In genomic region chr14:55062517-55063351, GRCh38 we compare ENCODE assay signal across 13 cellular contexts. TPM values are rescaled to one million over a fixed set of nuclear protein-coding genes. Genes with fewer than 3 reads are reported as not detected.
DNase-seq lines count a peak whose midpoint lies in the region; ATAC-seq, FAIRE-seq and TF ChIP-seq lines count a peak whose summit lies in the region.
"Had no signal": no experiment of that assay in that cellular context is flagged by ENCODE, and none has a peak within 500 bp of the region (broad histone marks: within the 10 kb centered on the region; RNA-seq: fewer than 3 reads in every experiment).

No MANE protein-coding gene starts in this region.

- peaks cover 7% of the 10 kb centered on the region for H3K4me1 Mint-ChIP-seq in MCF 10A (ENCODE audit: insufficient read depth, unreplicated experiment)
- no peaks in the 10 kb centered on the region for H3K4me1 Mint-ChIP-seq in glutamatergic neuron (ENCODE audit: low read depth, unreplicated experiment)

- H3K9ac ChIP-seq in mammary epithelial cell (ENCODE audit: insufficient read depth, low read length) (no peak overlapping the region), HepG2 (ENCODE audit: insufficient read depth, low read depth, low read length) (no peak overlapping the region)
- H3K9ac ChIP-seq: GM23248 had no signal

- intact Hi-C loops in MCF 10A (cut with micrococcal nuclease), result no loop called here
- intact Hi-C loops in mammary epithelial cell (cut with micrococcal nuclease), result no loop called here
- intact Hi-C loops in HepG2 (cut with micrococcal nuclease; ENCODE audit: unreplicated experiment), result no loop called here
- intact Hi-C loops in aorta (cut with DNase I), result no loop called here

- H2AFZ ChIP-seq in mammary epithelial cell (ENCODE audit: low read depth, low read length) (no peak overlapping the region), HepG2 (ENCODE audit: low read length) (no peak overlapping the region)
- H2AFZ ChIP-seq: GM23248 had no signal

- H3K36me3 Mint-ChIP-seq in MCF 10A (ENCODE audit: insufficient read depth, unreplicated experiment) (peaks cover 92% of the 10 kb centered on the region), glutamatergic neuron (ENCODE audit: unreplicated experiment) (no peaks in the 10 kb centered on the region)

- H3K9me3 Mint-ChIP-seq in MCF 10A (ENCODE audit: unreplicated experiment) (no peaks in the 10 kb centered on the region), glutamatergic neuron (ENCODE audit: unreplicated experiment) (no peaks in the 10 kb centered on the region)

- TF ChIP-seq CTCF in MCF 10A (IDR thresholded peaks at IDR 0.05; ENCODE audit: unreplicated experiment) (no peak), mammary epithelial cell (conservative IDR thresholded peaks at IDR 0.05 in 1 of 2, IDR thresholded peaks at IDR 0.05 in 1 of 2; ENCODE audit: extremely low read depth in 1 of 2, insufficient read depth in 1 of 2, low read depth in 1 of 2, low read length in 2 of 2) (no peak), astrocyte of the cerebellum (IDR thresholded peaks at IDR 0.05; ENCODE audit: low read depth, low read length, missing control alignments) (no peak), HepG2 (CRISPR knock-in tag; IDR thresholded peaks at IDR 0.05) (no peak), glutamatergic neuron (IDR thresholded peaks at IDR 0.05; ENCODE audit: partially characterized antibody, unreplicated experiment) (no peak)

- CTCF ChIA-PET in MCF 10A (lab: Yijun Ruan, JAX), result interaction anchor here (1.2 kb wide), 1 partner anchor 12 kb away, joined by 4 read pairs; the partner anchor contains the start of gene MAPK1IP1L
- CTCF ChIA-PET in mammary epithelial cell (lab: Charles Lee; ENCODE audit: low non-redundant PET), result no interaction called here
- CTCF ChIA-PET in HepG2 (lab: Yijun Ruan, JAX; ENCODE audit: low intra/inter-chr PET ratio, low total read pairs), result no interaction called here

- BruUV-seq in MCF 10A (replicated peaks; lab: Mats Ljungman, UMichigan) (no TSS peak), mammary epithelial cell (replicated peaks; lab: Mats Ljungman, UMichigan) (no TSS peak), HepG2 (replicated peaks; lab: Mats Ljungman, UMichigan) (no TSS peak)

- in situ Hi-C loops in mammary epithelial cell (cut with MboI; ENCODE audit: low sequenced_read_pairs in 2 of 2) (no loop called here), astrocyte of the cerebellum (cut with HindIII; ENCODE audit: low sequenced_read_pairs) (no loop called here), HepG2 (cut with HindIII; ENCODE audit: extremely low pct_ligation_motif_present, low pct_unique_long_range_greater_than_20kb) (no loop called here)

- H3K4me3 Mint-ChIP-seq in MCF 10A (ENCODE audit: unreplicated experiment) (no peak overlapping the region), glutamatergic neuron (ENCODE audit: unreplicated experiment) (no peak overlapping the region)

- H3K27ac Mint-ChIP-seq in MCF 10A (ENCODE audit: low read depth, unreplicated experiment) (peak overlapping the region; percentile 46), glutamatergic neuron (ENCODE audit: unreplicated experiment) (no peak overlapping the region)

- TF ChIP-seq RAD21 in HepG2 (CRISPR knock-in tag; IDR thresholded peaks at IDR 0.05), result no peak

- H3K4me1 ChIP-seq in mammary epithelial cell (ENCODE audit: insufficient read depth, low read length) (no peaks in the 10 kb centered on the region), HepG2 (ENCODE audit: insufficient read depth, low read length) (peaks cover 20% of the 10 kb centered on the region), aorta (ENCODE audit: control insufficient read depth in 1 of 2, insufficient read depth in 2 of 2, low read length in 2 of 2) (peaks cover 0 to 3% of the 10 kb centered on the region in 2 donors)

- H3K27me3 Mint-ChIP-seq in MCF 10A (ENCODE audit: insufficient read depth, unreplicated experiment), result no peaks in the 10 kb centered on the region
- H3K27me3 Mint-ChIP-seq in glutamatergic neuron (ENCODE audit: unreplicated experiment), result no peaks in the 10 kb centered on the region

- POLR2A ChIA-PET in MCF 10A (lab: Yijun Ruan, JAX), result interaction anchor here (1.3 to 6.0 kb wide), 7 partner anchors 9 to 36 kb away, joined by 3 to 69 read pairs (median 7); partner anchors contain the start of genes MAPK1IP1L, SOCS4 and WDHD1
- POLR2A ChIA-PET in HepG2 (lab: Yijun Ruan, JAX), result no interaction called here

- H3K36me3 ChIP-seq in mammary epithelial cell (ENCODE audit: insufficient read depth, low read length), result peaks cover 44% of the 10 kb centered on the region
- peaks cover 10 to 39% of the 10 kb centered on the region in 2 experiments for H3K36me3 ChIP-seq in HepG2 (replicated peaks in 1 of 2; ENCODE audit: control insufficient read depth in 1 of 2, insufficient read depth in 2 of 2, low read length in 2 of 2)
- no peaks in the 10 kb centered on the region for H3K36me3 ChIP-seq in aorta (ENCODE audit: control insufficient read depth in 1 of 2, insufficient read depth in 2 of 2, low read length in 1 of 2)

- no peak for TF ChIP-seq EP300 in HepG2 (IDR thresholded peaks at IDR 0.05; ENCODE audit: low read depth in 2 of 2, low read length in 2 of 2)
- TF ChIP-seq EP300 in HepG2 (CRISPR knock-in tag; IDR thresholded peaks at IDR 0.05; ENCODE audit: borderline replicate concordance), result no peak

- dilution Hi-C loops in mammary epithelial cell (cut with HindIII; ENCODE audit: low sequenced_read_pairs), result no loop called here

- ATAC-seq in HepG2 (no peak; the same call in 2 of the 3 replicates), aorta (ENCODE audit: low FRiP score) (peak; percentile 62), GM19397 (IDR thresholded peaks at IDR 0.05; ENCODE audit: unreplicated experiment) (no peak)
- ATAC-seq: left colon had no signal

- H3K9me3 ChIP-seq in mammary epithelial cell (replicated peaks; ENCODE audit: insufficient read depth, low read length) (no peaks in the 10 kb centered on the region), HepG2 (ENCODE audit: low read length) (no peaks in the 10 kb centered on the region), aorta (ENCODE audit: control insufficient read depth, low read length) (no peaks in the 10 kb centered on the region)

- H3K79me2 ChIP-seq in mammary epithelial cell (ENCODE audit: insufficient read depth, low read length) (peaks cover 68% of the 10 kb centered on the region), HepG2 (ENCODE audit: insufficient read depth, low read length) (peaks cover 43% of the 10 kb centered on the region)

- H4K20me1 ChIP-seq in mammary epithelial cell (ENCODE audit: insufficient read depth, low read length) (no peaks in the 10 kb centered on the region), HepG2 (ENCODE audit: insufficient read depth, low read length) (0 out of 2 replicates have a peak, but pooled peaks cover 5% of the 10 kb centered on the region)

- no peak overlapping the region for H3K4me2 ChIP-seq in mammary epithelial cell (ENCODE audit: insufficient read depth, low read depth, low read length)
- H3K4me2 ChIP-seq in HepG2 (ENCODE audit: low read depth, low read length), result no peak overlapping the region

- DNase-seq in MCF 10A (ENCODE audit: unreplicated experiment) (peak; percentile 54), mammary epithelial cell (no peak), astrocyte of the cerebellum (ENCODE audit: low read depth) (peak; percentile 41), HepG2 (ENCODE audit: low spot score) (no peak), aorta (no peak), glutamatergic neuron (no peak)
- no peak for DNase-seq in stimulated activated CD4-positive, alpha-beta T cell treated with anti-CD3 and anti-CD28 coated beads, Interleukin-1b, Interleukin-23, amount 100 ng/mL, for 48 hours
- DNase-seq: dermis blood vessel endothelial cell, GM23248, left colon, NCI-H69 had no signal

- H3K27ac ChIP-seq in mammary epithelial cell (ENCODE audit: insufficient read depth, low read depth, low read length) (no peak overlapping the region), HepG2 (ENCODE audit: extremely low read length, insufficient read depth, low read length) (no peak overlapping the region), aorta (ENCODE audit: low read depth in 1 of 2, low read length in 2 of 2) (peak overlapping the region in 1 of 2 donors; percentile 9)
- H3K27ac ChIP-seq: GM23248 had no signal

- H3K27me3 ChIP-seq in mammary epithelial cell (ENCODE audit: insufficient read depth, low read length) (no peaks in the 10 kb centered on the region), HepG2 (ENCODE audit: control insufficient read depth in 1 of 2, insufficient read depth in 2 of 2, low read length in 2 of 2) (no peaks in the 10 kb centered on the region), aorta (ENCODE audit: control insufficient read depth in 1 of 2, insufficient read depth in 2 of 2, low read length in 1 of 2) (no peaks in the 10 kb centered on the region)

- H3K4me3 ChIP-seq in mammary epithelial cell (replicated peaks in 1 of 3; ENCODE audit: insufficient read depth in 1 of 3, low read depth in 2 of 3, low read length in 3 of 3), result no peak overlapping the region
- H3K4me3 ChIP-seq in astrocyte of the cerebellum (ENCODE audit: low read depth, low read length), result no peak overlapping the region
- H3K4me3 ChIP-seq in HepG2 (replicated peaks in 1 of 3; ENCODE audit: insufficient read depth in 1 of 3, low read depth in 2 of 3, low read length in 3 of 3), result no peak overlapping the region
- no peak overlapping the region for H3K4me3 ChIP-seq in aorta (ENCODE audit: low read length in 2 of 2)
- H3K4me3 ChIP-seq: GM23248 had no signal

- TF ChIP-seq POLR2A in HepG2 (IDR thresholded peaks at IDR 0.05; ENCODE audit: insufficient read depth in 1 of 2, low read depth in 2 of 2, low read length in 2 of 2), result no peak

- WGBS in mammary epithelial cell (ENCODE audit: low coverage, missing lambda C conversion rate), result 79% methylated on average over 8 of the region's 11 CpGs
- WGBS in HepG2 (ENCODE audit: low lambda C conversion rate), result 97% methylated on average over 11 of the region's 11 CpGs
- 49 to 50% methylated on average over 11 of the region's 11 CpGs for WGBS in aorta, 2 donors

- no peak for FAIRE-seq in HepG2 (lab: Jason Lieb, UNC)
- FAIRE-seq: TTC549 had no signal

RNA-seq across cellular contexts. Expression of gene MAPK1IP1L, which starts 11.3 kb away (rescaled TPM):
- total RNA-seq in MCF 10A (2022) (118 and 123 TPM in 2 replicates), mammary epithelial cell (100 to 1,000 TPM in 1 of 2 donors, 10 to 100 TPM in 1; 48.2 to 108 TPM), HepG2 (2016; rRNA removed; fragmentation: Illumina TruSeq; extraction: Trizol) (27.8 and 34.7 TPM in 2 replicates), aorta (100 to 1,000 TPM in 1 of 2 donors, 10 to 100 TPM in 1; 83.5 to 101 TPM), glutamatergic neuron (ENCODE audit: unreplicated experiment) (97.9 TPM)
- polyA plus RNA-seq in mammary epithelial cell (134 TPM), HepG2 (2011; rRNA removed) (68.4 and 75.0 TPM in 2 replicates), aorta (10 to 100 TPM; 28.2 to 41.9 TPM)
- 100 TPM for polyA minus RNA-seq in mammary epithelial cell
- total RNA-seq in HepG2 (2016; cell fraction: cytosol; rRNA removed; fragmentation: Illumina TruSeq; extraction: Trizol; ENCODE audit: low read depth), result 2.8 and 4.2 TPM in 2 replicates
- total RNA-seq in HepG2 (2016; cell fraction: insoluble cytoplasmic fraction; rRNA removed; fragmentation: Illumina TruSeq; extraction: Trizol), result 29.3 and 32.0 TPM in 2 replicates
- total RNA-seq in HepG2 (2016; cell fraction: membrane; rRNA removed; fragmentation: Illumina TruSeq; extraction: Trizol), result 12.6 and 12.7 TPM in 2 replicates
- total RNA-seq in HepG2 (2016; cell fraction: nucleus; rRNA removed; fragmentation: Illumina TruSeq; extraction: Trizol), result 17.7 and 20.5 TPM in 2 replicates
- polyA plus RNA-seq in HepG2 (2011; cell fraction: cytosol; rRNA removed), result 61.6 and 93.2 TPM in 2 replicates
- polyA plus RNA-seq in HepG2 (2011; cell fraction: nucleus; rRNA removed), result 45.3 and 52.4 TPM in 2 replicates
- 33.3 and 36.8 TPM in 2 replicates for polyA plus RNA-seq in HepG2 (2012)
- polyA plus RNA-seq in HepG2 (2016; cell fraction: cytosol; fragmentation: Illumina TruSeq; extraction: Trizol; ENCODE audit: low read depth), result 5.4 and 5.8 TPM in 2 replicates
- 79.6 and 99.5 TPM in 2 replicates for polyA plus RNA-seq in HepG2 (2016; cell fraction: insoluble cytoplasmic fraction; fragmentation: Illumina TruSeq; extraction: Trizol; ENCODE audit: low read depth)
- polyA plus RNA-seq in HepG2 (2016; cell fraction: membrane; fragmentation: Illumina TruSeq; extraction: Trizol; ENCODE audit: low read depth), result 15.8 and 16.6 TPM in 2 replicates
- polyA plus RNA-seq in HepG2 (2016; cell fraction: nucleus; fragmentation: Illumina TruSeq; extraction: Trizol; ENCODE audit: insufficient read depth, low read depth), result 51.2 and 62.0 TPM in 2 replicates
- 301 and 575 TPM in 2 replicates for polyA minus RNA-seq in HepG2 (2011; rRNA and poly(A)+ RNA removed; ENCODE audit: low replicate concordance)
- 97.3 and 111 TPM in 2 replicates for polyA minus RNA-seq in HepG2 (2011; cell fraction: cytosol; rRNA and poly(A)+ RNA removed)
- 22.1 and 23.1 TPM in 2 replicates for polyA minus RNA-seq in HepG2 (2011; cell fraction: nucleus; rRNA and poly(A)+ RNA removed)

RNA-seq across cellular contexts. Expression of gene SOCS4, which starts 35.7 kb away (rescaled TPM):
- total RNA-seq in MCF 10A (2022), result 24.6 and 29.6 TPM in 2 replicates
- 10 to 100 TPM; 25.2 to 35.4 TPM for total RNA-seq in mammary epithelial cell
- polyA plus RNA-seq in mammary epithelial cell, result 9.5 TPM
- 20.7 TPM for polyA minus RNA-seq in mammary epithelial cell
- total RNA-seq in HepG2 (2016; rRNA removed; fragmentation: Illumina TruSeq; extraction: Trizol), result 10.0 and 17.3 TPM in 2 replicates
- total RNA-seq in HepG2 (2016; cell fraction: cytosol; rRNA removed; fragmentation: Illumina TruSeq; extraction: Trizol; ENCODE audit: low read depth), result 1.1 and 1.6 TPM in 2 replicates
- 12.1 and 17.5 TPM in 2 replicates for total RNA-seq in HepG2 (2016; cell fraction: insoluble cytoplasmic fraction; rRNA removed; fragmentation: Illumina TruSeq; extraction: Trizol)
- 7.9 and 8.1 TPM in 2 replicates for total RNA-seq in HepG2 (2016; cell fraction: membrane; rRNA removed; fragmentation: Illumina TruSeq; extraction: Trizol)
- total RNA-seq in HepG2 (2016; cell fraction: nucleus; rRNA removed; fragmentation: Illumina TruSeq; extraction: Trizol), result 13.5 and 16.2 TPM in 2 replicates
- 3.7 and 4.0 TPM in 2 replicates for polyA plus RNA-seq in HepG2 (2011; rRNA removed)
- polyA plus RNA-seq in HepG2 (2011; cell fraction: cytosol; rRNA removed), result 1.3 and 2.2 TPM in 2 replicates
- polyA plus RNA-seq in HepG2 (2011; cell fraction: nucleus; rRNA removed), result 2.2 and 4.2 TPM in 2 replicates
- 3.5 and 6.4 TPM in 2 replicates for polyA plus RNA-seq in HepG2 (2012)
- 1.8 and 2.8 TPM in 2 replicates for polyA plus RNA-seq in HepG2 (2016; cell fraction: cytosol; fragmentation: Illumina TruSeq; extraction: Trizol; ENCODE audit: low read depth)
- 9.9 and 10.3 TPM in 2 replicates for polyA plus RNA-seq in HepG2 (2016; cell fraction: insoluble cytoplasmic fraction; fragmentation: Illumina TruSeq; extraction: Trizol; ENCODE audit: low read depth)
- polyA plus RNA-seq in HepG2 (2016; cell fraction: membrane; fragmentation: Illumina TruSeq; extraction: Trizol; ENCODE audit: low read depth), result 2.9 and 3.5 TPM in 2 replicates
- polyA plus RNA-seq in HepG2 (2016; cell fraction: nucleus; fragmentation: Illumina TruSeq; extraction: Trizol; ENCODE audit: insufficient read depth, low read depth), result 14.7 and 21.8 TPM in 2 replicates
- polyA minus RNA-seq in HepG2 (2011; rRNA and poly(A)+ RNA removed; ENCODE audit: low replicate concordance), result 6.5 and 10.7 TPM in 2 replicates
- polyA minus RNA-seq in HepG2 (2011; cell fraction: cytosol; rRNA and poly(A)+ RNA removed), result 2.8 and 6.1 TPM in 2 replicates
- 8.1 and 9.3 TPM in 2 replicates for polyA minus RNA-seq in HepG2 (2011; cell fraction: nucleus; rRNA and poly(A)+ RNA removed)
- total RNA-seq in aorta, result 10 to 100 TPM; 22.6 to 32.8 TPM
- 1 to 10 TPM; 7.6 to 9.5 TPM for polyA plus RNA-seq in aorta
- 39.1 TPM for total RNA-seq in glutamatergic neuron (ENCODE audit: unreplicated experiment)

RNA-seq across cellular contexts. Expression of gene WDHD1, which starts 35.8 kb away (rescaled TPM):
- total RNA-seq in MCF 10A (2022), result 5.8 and 6.5 TPM in 2 replicates
- 10 to 100 TPM in 1 of 2 donors, 1 to 10 TPM in 1; 7.7 to 21.1 TPM for total RNA-seq in mammary epithelial cell
- polyA plus RNA-seq in mammary epithelial cell, result 10.6 TPM
- 18.8 TPM for polyA minus RNA-seq in mammary epithelial cell
- 27.5 and 44.4 TPM in 2 replicates for total RNA-seq in HepG2 (2016; rRNA removed; fragmentation: Illumina TruSeq; extraction: Trizol)
- 13.2 and 14.2 TPM in 2 replicates for total RNA-seq in HepG2 (2016; cell fraction: cytosol; rRNA removed; fragmentation: Illumina TruSeq; extraction: Trizol; ENCODE audit: low read depth)
- 26.7 and 45.5 TPM in 2 replicates for total RNA-seq in HepG2 (2016; cell fraction: insoluble cytoplasmic fraction; rRNA removed; fragmentation: Illumina TruSeq; extraction: Trizol)
- 11.1 and 13.8 TPM in 2 replicates for total RNA-seq in HepG2 (2016; cell fraction: membrane; rRNA removed; fragmentation: Illumina TruSeq; extraction: Trizol)
- total RNA-seq in HepG2 (2016; cell fraction: nucleus; rRNA removed; fragmentation: Illumina TruSeq; extraction: Trizol), result 20.9 and 22.6 TPM in 2 replicates
- polyA plus RNA-seq in HepG2 (2011; rRNA removed), result 3.5 and 5.5 TPM in 2 replicates
- 1.9 and 2.3 TPM in 2 replicates for polyA plus RNA-seq in HepG2 (2011; cell fraction: cytosol; rRNA removed)
- 1.5 and 2.1 TPM in 2 replicates for polyA plus RNA-seq in HepG2 (2011; cell fraction: nucleus; rRNA removed)
- polyA plus RNA-seq in HepG2 (2012), result 3.3 and 7.6 TPM in 2 replicates
- polyA plus RNA-seq in HepG2 (2016; cell fraction: cytosol; fragmentation: Illumina TruSeq; extraction: Trizol; ENCODE audit: low read depth), result 0.62 and 1.4 TPM in 2 replicates
- polyA plus RNA-seq in HepG2 (2016; cell fraction: insoluble cytoplasmic fraction; fragmentation: Illumina TruSeq; extraction: Trizol; ENCODE audit: low read depth), result 21.3 and 25.4 TPM in 2 replicates
- polyA plus RNA-seq in HepG2 (2016; cell fraction: membrane; fragmentation: Illumina TruSeq; extraction: Trizol; ENCODE audit: low read depth), result 1.4 and 2.0 TPM in 2 replicates
- 19.0 and 20.0 TPM in 2 replicates for polyA plus RNA-seq in HepG2 (2016; cell fraction: nucleus; fragmentation: Illumina TruSeq; extraction: Trizol; ENCODE audit: insufficient read depth, low read depth)
- 5.1 and 22.5 TPM in 2 replicates for polyA minus RNA-seq in HepG2 (2011; rRNA and poly(A)+ RNA removed; ENCODE audit: low replicate concordance)
- 5.7 and 7.9 TPM in 2 replicates for polyA minus RNA-seq in HepG2 (2011; cell fraction: cytosol; rRNA and poly(A)+ RNA removed)
- 9.8 and 11.6 TPM in 2 replicates for polyA minus RNA-seq in HepG2 (2011; cell fraction: nucleus; rRNA and poly(A)+ RNA removed)
- total RNA-seq in aorta, result 1 to 10 TPM; 2.0 to 2.6 TPM
- polyA plus RNA-seq in aorta, result under 1 TPM; 0.25 to 0.61 TPM
- total RNA-seq in glutamatergic neuron (ENCODE audit: unreplicated experiment), result 13.9 TPM

Comparison
In these comparisons a context has a peak if more than half of its experiments do, and no peak if none do; other contexts are left out.
1. DNase-seq: peak in MCF 10A (single experiment) and astrocyte of the cerebellum (single experiment); none in mammary epithelial cell (single experiment), HepG2 (single experiment), aorta (0 of 2), glutamatergic neuron (single experiment) and stimulated activated CD4-positive, alpha-beta T cell treated with anti-CD3 and anti-CD28 coated beads, Interleukin-1b, Interleukin-23, amount 100 ng/mL, for 48 hours (single experiment).